17 cellular contexts compared by ENCODE assay signal in genomic region chr1:218656301-218657037, GRCh38.
DNase-seq lines count a peak whose midpoint lies in the region; ATAC-seq and TF ChIP-seq lines count a peak whose summit lies in the region.
"Had no signal": no experiment of that assay in that cellular context is flagged by ENCODE, and none has a peak within 500 bp of the region (broad histone marks: within the 10 kb centered on the region; RNA-seq: fewer than 3 reads in every experiment).

No MANE protein-coding gene starts in this region.

- ATAC-seq in HG03095 (IDR thresholded peaks at IDR 0.05; ENCODE audit: unreplicated experiment) = no peak
- ATAC-seq: activated CD8-positive, alpha-beta T cell treated with anti-CD3 and anti-CD28 coated beads, Interleukin-2, amount 10 ng/mL, durations not matched to agents 7 days and 5 days had no signal

- intact Hi-C loops in ascending aorta (cut with DNase I) = no loop called here

- H3K27me3 ChIP-seq in MG63 (no peaks in the 10 kb centered on the region), ascending aorta (no peaks in the 10 kb centered on the region)

- DNase-seq in ELR (ENCODE audit: low read depth) (peak; percentile 70), MG63 (peak; percentile 81), epithelial cell of proximal tubule (ENCODE audit: low read depth) (peak; percentile 64), renal cortical epithelial cell (ENCODE audit: low read depth) (peak; percentile 84), ascending aorta (ENCODE audit: low spot score in 2 of 2) (no peak), DMS153 (lab: John Stamatoyannopoulos, UW) (no peak)
- DNase-seq: activated CD8-positive, alpha-beta T cell treated with anti-CD3 and anti-CD28 coated beads, Interleukin-2, amount 10 ng/mL, durations not matched to agents 7 days and 5 days; caudate nucleus; effector memory CD4-positive, alpha-beta T cell; GOT3; left ventricle myocardium inferior; NCI-H1417 treated with DMSO at 0.1 percent for 48 hours; occipital lobe; RPMI8226; stimulated activated CD4-positive, alpha-beta T cell treated with anti-CD3 and anti-CD28 coated beads, Interleukin-4, amount 100 ng/mL, for 1 hour had no signal

- no peaks in the 10 kb centered on the region for H3K9me3 ChIP-seq in MG63
- H3K9me3 ChIP-seq in ascending aorta = no peaks in the 10 kb centered on the region
- H3K9me3 ChIP-seq: left ventricle myocardium inferior had no signal

- no peak overlapping the region for H3K27ac ChIP-seq in ascending aorta
- H3K27ac ChIP-seq: left ventricle myocardium inferior, VCaP had no signal

- H3K36me3 ChIP-seq in MG63 (no peaks in the 10 kb centered on the region), ascending aorta (no peaks in the 10 kb centered on the region)
- H3K36me3 ChIP-seq: left ventricle myocardium inferior had no signal

- H3K4me3 ChIP-seq in MG63 (no peak overlapping the region), epithelial cell of proximal tubule (ENCODE audit: low read depth, low read length) (no peak overlapping the region), ascending aorta (no peak overlapping the region)
- H3K4me3 ChIP-seq: left ventricle myocardium inferior had no signal

- H3K4me1 ChIP-seq in ascending aorta = peaks cover 0 to 11% of the 10 kb centered on the region in 2 donors
- H3K4me1 ChIP-seq: left ventricle myocardium inferior had no signal

- no peak for TF ChIP-seq CTCF in epithelial cell of proximal tubule (conservative IDR thresholded peaks at IDR 0.05; ENCODE audit: low read depth, low read length)
- TF ChIP-seq CTCF in ascending aorta (IDR thresholded peaks at IDR 0.05) = no peak

Comparison
In these comparisons a context has a peak if more than half of its experiments do, and no peak if none do; other contexts are left out.
1. DNase-seq: peak in ELR (single experiment), MG63 (single experiment), epithelial cell of proximal tubule (single experiment) and renal cortical epithelial cell (single experiment); none in ascending aorta (0 of 2) and DMS153 (single experiment).